ENCODE assay signal across 1 cellular context in genomic region chr1:208235983-208236761, GRCh38.
TF ChIP-seq lines count a peak whose summit lies in the region.

No MANE protein-coding gene starts in this region.

TF ChIP-seq in HepG2, 621 proteins besides CTCF, POLR2A, EP300 and RAD21 (continued from another document and continues in another):
- TF ChIP-seq, protein P1, sequence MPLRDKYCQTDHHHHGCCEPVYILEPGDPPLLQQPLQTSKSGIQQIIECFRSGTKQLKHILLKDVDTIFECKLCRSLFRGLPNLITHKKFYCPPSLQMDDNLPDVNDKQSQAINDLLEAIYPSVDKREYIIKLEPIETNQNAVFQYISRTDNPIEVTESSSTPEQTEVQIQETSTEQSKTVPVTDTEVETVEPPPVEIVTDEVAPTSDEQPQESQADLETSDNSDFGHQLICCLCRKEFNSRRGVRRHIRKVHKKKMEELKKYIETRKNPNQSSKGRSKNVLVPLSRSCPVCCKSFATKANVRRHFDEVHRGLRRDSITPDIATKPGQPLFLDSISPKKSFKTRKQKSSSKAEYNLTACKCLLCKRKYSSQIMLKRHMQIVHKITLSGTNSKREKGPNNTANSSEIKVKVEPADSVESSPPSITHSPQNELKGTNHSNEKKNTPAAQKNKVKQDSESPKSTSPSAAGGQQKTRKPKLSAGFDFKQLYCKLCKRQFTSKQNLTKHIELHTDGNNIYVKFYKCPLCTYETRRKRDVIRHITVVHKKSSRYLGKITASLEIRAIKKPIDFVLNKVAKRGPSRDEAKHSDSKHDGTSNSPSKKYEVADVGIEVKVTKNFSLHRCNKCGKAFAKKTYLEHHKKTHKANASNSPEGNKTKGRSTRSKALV (CRISPR knock-in tag; IDR thresholded peaks at IDR 0.05), result no peak
- TF ChIP-seq, protein P2, sequence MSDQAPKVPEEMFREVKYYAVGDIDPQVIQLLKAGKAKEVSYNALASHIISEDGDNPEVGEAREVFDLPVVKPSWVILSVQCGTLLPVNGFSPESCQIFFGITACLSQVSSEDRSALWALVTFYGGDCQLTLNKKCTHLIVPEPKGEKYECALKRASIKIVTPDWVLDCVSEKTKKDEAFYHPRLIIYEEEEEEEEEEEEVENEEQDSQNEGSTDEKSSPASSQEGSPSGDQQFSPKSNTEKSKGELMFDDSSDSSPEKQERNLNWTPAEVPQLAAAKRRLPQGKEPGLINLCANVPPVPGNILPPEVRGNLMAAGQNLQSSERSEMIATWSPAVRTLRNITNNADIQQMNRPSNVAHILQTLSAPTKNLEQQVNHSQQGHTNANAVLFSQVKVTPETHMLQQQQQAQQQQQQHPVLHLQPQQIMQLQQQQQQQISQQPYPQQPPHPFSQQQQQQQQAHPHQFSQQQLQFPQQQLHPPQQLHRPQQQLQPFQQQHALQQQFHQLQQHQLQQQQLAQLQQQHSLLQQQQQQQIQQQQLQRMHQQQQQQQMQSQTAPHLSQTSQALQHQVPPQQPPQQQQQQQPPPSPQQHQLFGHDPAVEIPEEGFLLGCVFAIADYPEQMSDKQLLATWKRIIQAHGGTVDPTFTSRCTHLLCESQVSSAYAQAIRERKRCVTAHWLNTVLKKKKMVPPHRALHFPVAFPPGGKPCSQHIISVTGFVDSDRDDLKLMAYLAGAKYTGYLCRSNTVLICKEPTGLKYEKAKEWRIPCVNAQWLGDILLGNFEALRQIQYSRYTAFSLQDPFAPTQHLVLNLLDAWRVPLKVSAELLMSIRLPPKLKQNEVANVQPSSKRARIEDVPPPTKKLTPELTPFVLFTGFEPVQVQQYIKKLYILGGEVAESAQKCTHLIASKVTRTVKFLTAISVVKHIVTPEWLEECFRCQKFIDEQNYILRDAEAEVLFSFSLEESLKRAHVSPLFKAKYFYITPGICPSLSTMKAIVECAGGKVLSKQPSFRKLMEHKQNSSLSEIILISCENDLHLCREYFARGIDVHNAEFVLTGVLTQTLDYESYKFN (CRISPR knock-in tag; conservative IDR thresholded peaks at IDR 0.05), result peak; percentile 74
- TF ChIP-seq ZNF547 (CRISPR knock-in tag; IDR thresholded peaks at IDR 0.05) (no peak), KLF15 (CRISPR knock-in tag; IDR thresholded peaks at IDR 0.05; ENCODE audit: borderline replicate concordance) (no peak), SOX6 (IDR thresholded peaks at IDR 0.05) (no peak), SOX6 (CRISPR knock-in tag; IDR thresholded peaks at IDR 0.05) (peak; percentile 51), CBX1 (IDR thresholded peaks at IDR 0.05; ENCODE audit: low read depth) (no peak), ZNF124 (CRISPR knock-in tag; IDR thresholded peaks at IDR 0.05) (no peak), ZBTB33 (CRISPR knock-in tag; IDR thresholded peaks at IDR 0.05) (no peak), YY1 (IDR thresholded peaks at IDR 0.05; ENCODE audit: insufficient read depth, insufficient replicate concordance, low read depth, low read length) (no peak), ZFY (CRISPR knock-in tag; IDR thresholded peaks at IDR 0.05) (no peak), POLR2AphosphoS2 (IDR thresholded peaks at IDR 0.05; ENCODE audit: low read depth, low read length) (no peak), ZNF101 (CRISPR knock-in tag; IDR thresholded peaks at IDR 0.05; ENCODE audit: borderline replicate concordance, low read depth) (no peak), EEA1 (CRISPR knock-in tag; IDR thresholded peaks at IDR 0.05; ENCODE audit: borderline replicate concordance) (no peak), ZNF326 (CRISPR knock-in tag; IDR thresholded peaks at IDR 0.05; ENCODE audit: borderline replicate concordance) (no peak), ZMYM4 (CRISPR knock-in tag; IDR thresholded peaks at IDR 0.05) (peak; percentile 39; the same call in 1 of the 2 replicates), ZNF646 (CRISPR knock-in tag; IDR thresholded peaks at IDR 0.05) (no peak), STAT5B (CRISPR knock-in tag; IDR thresholded peaks at IDR 0.05) (no peak), ZBTB8A (CRISPR knock-in tag; IDR thresholded peaks at IDR 0.05; ENCODE audit: borderline replicate concordance, low read depth) (no peak), HBP1 (CRISPR knock-in tag; IDR thresholded peaks at IDR 0.05; ENCODE audit: low read depth) (no peak), ZNF720 (CRISPR knock-in tag; IDR thresholded peaks at IDR 0.05) (no peak), TSC22D2 (CRISPR knock-in tag; IDR thresholded peaks at IDR 0.05; ENCODE audit: borderline replicate concordance) (no peak), NFKB2 (CRISPR knock-in tag; IDR thresholded peaks at IDR 0.05; ENCODE audit: borderline replicate concordance) (no peak), SP1 (IDR thresholded peaks at IDR 0.05) (no peak), SP1 (CRISPR knock-in tag; IDR thresholded peaks at IDR 0.05) (no peak), ZNF839 (CRISPR knock-in tag; IDR thresholded peaks at IDR 0.05; ENCODE audit: borderline replicate concordance) (no peak), SOX13 (IDR thresholded peaks at IDR 0.05) (no peak), SOX13 (CRISPR knock-in tag; conservative IDR thresholded peaks at IDR 0.05 in 1 of 2, IDR thresholded peaks at IDR 0.05 in 1 of 2) (peak in 1 of 2 experiments; percentile 65; a peak in 2 of 4 replicates), SIX4 (CRISPR knock-in tag; IDR thresholded peaks at IDR 0.05) (no peak), NKX3-1 (CRISPR knock-in tag; IDR thresholded peaks at IDR 0.05) (no peak), ZNF747 (CRISPR knock-in tag; IDR thresholded peaks at IDR 0.05; ENCODE audit: borderline replicate concordance) (no peak), MTERF4 (CRISPR knock-in tag; IDR thresholded peaks at IDR 0.05) (no peak), KDM1A (CRISPR knock-in tag; IDR thresholded peaks at IDR 0.05) (no peak)
- TF ChIP-seq, protein P3, sequence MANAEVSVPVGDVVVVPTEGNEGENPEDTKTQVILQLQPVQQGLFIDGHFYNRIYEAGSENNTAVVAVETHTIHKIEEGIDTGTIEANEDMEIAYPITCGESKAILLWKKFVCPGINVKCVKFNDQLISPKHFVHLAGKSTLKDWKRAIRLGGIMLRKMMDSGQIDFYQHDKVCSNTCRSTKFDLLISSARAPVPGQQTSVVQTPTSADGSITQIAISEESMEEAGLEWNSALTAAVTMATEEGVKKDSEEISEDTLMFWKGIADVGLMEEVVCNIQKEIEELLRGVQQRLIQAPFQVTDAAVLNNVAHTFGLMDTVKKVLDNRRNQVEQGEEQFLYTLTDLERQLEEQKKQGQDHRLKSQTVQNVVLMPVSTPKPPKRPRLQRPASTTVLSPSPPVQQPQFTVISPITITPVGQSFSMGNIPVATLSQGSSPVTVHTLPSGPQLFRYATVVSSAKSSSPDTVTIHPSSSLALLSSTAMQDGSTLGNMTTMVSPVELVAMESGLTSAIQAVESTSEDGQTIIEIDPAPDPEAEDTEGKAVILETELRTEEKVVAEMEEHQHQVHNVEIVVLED (CRISPR knock-in tag; IDR thresholded peaks at IDR 0.05; ENCODE audit: borderline replicate concordance), result no peak
- TF ChIP-seq, protein P4, sequence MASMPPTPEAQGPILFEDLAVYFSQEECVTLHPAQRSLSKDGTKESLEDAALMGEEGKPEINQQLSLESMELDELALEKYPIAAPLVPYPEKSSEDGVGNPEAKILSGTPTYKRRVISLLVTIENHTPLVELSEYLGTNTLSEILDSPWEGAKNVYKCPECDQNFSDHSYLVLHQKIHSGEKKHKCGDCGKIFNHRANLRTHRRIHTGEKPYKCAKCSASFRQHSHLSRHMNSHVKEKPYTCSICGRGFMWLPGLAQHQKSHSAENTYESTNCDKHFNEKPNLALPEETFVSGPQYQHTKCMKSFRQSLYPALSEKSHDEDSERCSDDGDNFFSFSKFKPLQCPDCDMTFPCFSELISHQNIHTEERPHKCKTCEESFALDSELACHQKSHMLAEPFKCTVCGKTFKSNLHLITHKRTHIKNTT (CRISPR knock-in tag; IDR thresholded peaks at IDR 0.05), result no peak
- TF ChIP-seq, protein P5, sequence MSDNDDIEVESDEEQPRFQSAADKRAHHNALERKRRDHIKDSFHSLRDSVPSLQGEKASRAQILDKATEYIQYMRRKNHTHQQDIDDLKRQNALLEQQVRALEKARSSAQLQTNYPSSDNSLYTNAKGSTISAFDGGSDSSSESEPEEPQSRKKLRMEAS (IDR thresholded peaks at IDR 0.05), result peak; percentile 36; the same call in 1 of the 2 replicates
- TF ChIP-seq, protein P6, sequence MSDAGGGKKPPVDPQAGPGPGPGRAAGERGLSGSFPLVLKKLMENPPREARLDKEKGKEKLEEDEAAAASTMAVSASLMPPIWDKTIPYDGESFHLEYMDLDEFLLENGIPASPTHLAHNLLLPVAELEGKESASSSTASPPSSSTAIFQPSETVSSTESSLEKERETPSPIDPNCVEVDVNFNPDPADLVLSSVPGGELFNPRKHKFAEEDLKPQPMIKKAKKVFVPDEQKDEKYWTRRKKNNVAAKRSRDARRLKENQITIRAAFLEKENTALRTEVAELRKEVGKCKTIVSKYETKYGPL (CRISPR knock-in tag; IDR thresholded peaks at IDR 0.05), result no peak
